ENCODE assay signal across 1 cellular context in the genomic region with DNA sequence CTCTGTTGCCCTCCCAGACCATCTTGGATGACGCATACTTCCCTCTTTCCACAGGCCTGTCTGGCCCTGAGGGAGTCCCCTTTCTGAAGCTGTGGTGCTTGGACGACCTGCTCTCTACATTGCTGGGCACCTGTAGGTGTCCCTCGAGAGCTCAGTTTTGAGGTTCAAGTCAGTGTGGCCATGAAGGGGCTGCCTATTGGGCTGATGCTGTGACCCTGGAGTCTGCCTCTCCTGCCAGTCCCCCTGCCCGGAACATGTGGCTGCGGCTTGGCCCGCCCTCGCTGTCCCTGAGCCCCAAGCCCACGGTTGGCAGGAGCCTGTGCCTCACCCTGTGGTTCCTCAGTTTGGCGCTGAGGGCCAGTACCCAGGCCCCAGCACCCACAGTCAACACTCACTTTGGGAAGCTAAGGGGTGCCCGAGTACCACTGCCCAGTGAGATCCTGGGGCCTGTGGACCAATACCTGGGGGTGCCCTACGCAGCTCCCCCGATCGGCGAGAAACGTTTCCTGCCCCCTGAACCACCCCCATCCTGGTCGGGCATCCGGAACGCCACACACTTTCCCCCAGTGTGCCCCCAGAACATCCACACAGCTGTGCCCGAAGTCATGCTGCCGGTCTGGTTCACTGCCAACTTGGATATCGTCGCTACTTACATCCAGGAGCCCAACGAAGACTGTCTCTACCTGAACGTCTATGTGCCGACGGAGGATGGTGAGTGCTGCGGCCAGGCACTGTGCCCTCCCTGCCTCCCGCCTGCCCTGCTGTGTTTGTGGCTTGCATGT.
TF ChIP-seq lines count a peak whose summit lies in the region.

No MANE protein-coding gene starts in this region.

TF ChIP-seq in GM12878, 131 proteins besides CTCF, POLR2A, EP300 and RAD21:
- TF ChIP-seq HDAC2 (IDR thresholded peaks at IDR 0.05) (no peak), ZNF24 (IDR thresholded peaks at IDR 0.05) (no peak), RELA (IDR thresholded peaks at IDR 0.05; ENCODE audit: borderline replicate concordance, partially characterized antibody) (no peak)
- TF ChIP-seq, protein P1, sequence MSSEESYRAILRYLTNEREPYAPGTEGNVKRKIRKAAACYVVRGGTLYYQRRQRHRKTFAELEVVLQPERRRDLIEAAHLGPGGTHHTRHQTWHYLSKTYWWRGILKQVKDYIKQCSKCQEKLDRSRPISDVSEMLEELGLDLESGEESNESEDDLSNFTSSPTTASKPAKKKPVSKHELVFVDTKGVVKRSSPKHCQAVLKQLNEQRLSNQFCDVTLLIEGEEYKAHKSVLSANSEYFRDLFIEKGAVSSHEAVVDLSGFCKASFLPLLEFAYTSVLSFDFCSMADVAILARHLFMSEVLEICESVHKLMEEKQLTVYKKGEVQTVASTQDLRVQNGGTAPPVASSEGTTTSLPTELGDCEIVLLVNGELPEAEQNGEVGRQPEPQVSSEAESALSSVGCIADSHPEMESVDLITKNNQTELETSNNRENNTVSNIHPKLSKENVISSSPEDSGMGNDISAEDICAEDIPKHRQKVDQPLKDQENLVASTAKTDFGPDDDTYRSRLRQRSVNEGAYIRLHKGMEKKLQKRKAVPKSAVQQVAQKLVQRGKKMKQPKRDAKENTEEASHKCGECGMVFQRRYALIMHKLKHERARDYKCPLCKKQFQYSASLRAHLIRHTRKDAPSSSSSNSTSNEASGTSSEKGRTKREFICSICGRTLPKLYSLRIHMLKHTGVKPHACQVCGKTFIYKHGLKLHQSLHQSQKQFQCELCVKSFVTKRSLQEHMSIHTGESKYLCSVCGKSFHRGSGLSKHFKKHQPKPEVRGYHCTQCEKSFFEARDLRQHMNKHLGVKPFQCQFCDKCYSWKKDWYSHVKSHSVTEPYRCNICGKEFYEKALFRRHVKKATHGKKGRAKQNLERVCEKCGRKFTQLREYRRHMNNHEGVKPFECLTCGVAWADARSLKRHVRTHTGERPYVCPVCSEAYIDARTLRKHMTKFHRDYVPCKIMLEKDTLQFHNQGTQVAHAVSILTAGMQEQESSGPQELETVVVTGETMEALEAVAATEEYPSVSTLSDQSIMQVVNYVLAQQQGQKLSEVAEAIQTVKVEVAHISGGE (CRISPR knock-in tag; IDR thresholded peaks at IDR 0.05): no peak
